Comparison of ENCODE assay signal across 1 cellular context in the genomic region with DNA sequence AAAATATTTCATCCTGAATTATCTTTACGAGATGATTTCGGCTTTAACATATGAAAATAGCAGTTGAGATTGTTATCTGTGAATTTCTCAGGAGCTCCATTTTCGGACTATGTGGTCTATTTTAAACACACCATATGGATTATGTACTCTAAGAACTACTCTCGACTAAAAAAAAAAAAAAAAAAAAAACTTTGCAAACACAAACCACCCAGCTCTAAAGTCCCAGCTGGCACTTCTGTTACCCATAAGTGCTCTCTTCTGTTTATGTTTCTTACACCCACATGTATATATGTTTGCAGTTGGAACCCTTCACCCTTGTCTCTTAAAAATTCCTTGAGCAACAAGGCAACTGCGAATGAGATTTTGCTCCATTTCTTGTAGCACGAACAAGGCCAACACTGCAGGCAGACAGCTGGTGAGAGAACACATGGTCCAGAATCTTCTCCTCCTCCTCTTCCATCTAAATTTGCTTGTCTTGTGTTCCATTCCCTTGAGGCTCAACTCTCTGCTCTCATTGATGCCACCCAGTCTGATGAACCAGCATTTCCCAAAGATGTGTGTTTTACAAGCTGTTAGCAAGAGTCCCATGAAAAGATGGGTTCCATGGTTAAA.
TF ChIP-seq lines count a peak whose summit lies in the region.

No MANE protein-coding gene starts in this region.

TF ChIP-seq in WTC11, 78 proteins besides CTCF, POLR2A, EP300 and RAD21 (continued from another document):
- TF ChIP-seq AR (CRISPR knock-in tag; IDR thresholded peaks at IDR 0.05) (no peak), TP53 (CRISPR knock-in tag; IDR thresholded peaks at IDR 0.05) (no peak)
- TF ChIP-seq, protein P1, sequence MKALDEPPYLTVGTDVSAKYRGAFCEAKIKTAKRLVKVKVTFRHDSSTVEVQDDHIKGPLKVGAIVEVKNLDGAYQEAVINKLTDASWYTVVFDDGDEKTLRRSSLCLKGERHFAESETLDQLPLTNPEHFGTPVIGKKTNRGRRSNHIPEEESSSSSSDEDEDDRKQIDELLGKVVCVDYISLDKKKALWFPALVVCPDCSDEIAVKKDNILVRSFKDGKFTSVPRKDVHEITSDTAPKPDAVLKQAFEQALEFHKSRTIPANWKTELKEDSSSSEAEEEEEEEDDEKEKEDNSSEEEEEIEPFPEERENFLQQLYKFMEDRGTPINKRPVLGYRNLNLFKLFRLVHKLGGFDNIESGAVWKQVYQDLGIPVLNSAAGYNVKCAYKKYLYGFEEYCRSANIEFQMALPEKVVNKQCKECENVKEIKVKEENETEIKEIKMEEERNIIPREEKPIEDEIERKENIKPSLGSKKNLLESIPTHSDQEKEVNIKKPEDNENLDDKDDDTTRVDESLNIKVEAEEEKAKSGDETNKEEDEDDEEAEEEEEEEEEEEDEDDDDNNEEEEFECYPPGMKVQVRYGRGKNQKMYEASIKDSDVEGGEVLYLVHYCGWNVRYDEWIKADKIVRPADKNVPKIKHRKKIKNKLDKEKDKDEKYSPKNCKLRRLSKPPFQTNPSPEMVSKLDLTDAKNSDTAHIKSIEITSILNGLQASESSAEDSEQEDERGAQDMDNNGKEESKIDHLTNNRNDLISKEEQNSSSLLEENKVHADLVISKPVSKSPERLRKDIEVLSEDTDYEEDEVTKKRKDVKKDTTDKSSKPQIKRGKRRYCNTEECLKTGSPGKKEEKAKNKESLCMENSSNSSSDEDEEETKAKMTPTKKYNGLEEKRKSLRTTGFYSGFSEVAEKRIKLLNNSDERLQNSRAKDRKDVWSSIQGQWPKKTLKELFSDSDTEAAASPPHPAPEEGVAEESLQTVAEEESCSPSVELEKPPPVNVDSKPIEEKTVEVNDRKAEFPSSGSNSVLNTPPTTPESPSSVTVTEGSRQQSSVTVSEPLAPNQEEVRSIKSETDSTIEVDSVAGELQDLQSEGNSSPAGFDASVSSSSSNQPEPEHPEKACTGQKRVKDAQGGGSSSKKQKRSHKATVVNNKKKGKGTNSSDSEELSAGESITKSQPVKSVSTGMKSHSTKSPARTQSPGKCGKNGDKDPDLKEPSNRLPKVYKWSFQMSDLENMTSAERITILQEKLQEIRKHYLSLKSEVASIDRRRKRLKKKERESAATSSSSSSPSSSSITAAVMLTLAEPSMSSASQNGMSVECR (CRISPR knock-in tag; IDR thresholded peaks at IDR 0.05; ENCODE audit: borderline replicate concordance), result no peak
